31 cellular contexts compared by ENCODE assay signal in genomic region chr1:167270230-167270817, GRCh38. TPM values are rescaled to one million over a fixed set of nuclear protein-coding genes. Genes with fewer than 3 reads are reported as not detected.
DNase-seq lines count a peak whose midpoint lies in the region; ATAC-seq, FAIRE-seq and TF ChIP-seq lines count a peak whose summit lies in the region.
"Had no signal": no experiment of that assay in that cellular context is flagged by ENCODE, and none has a peak within 500 bp of the region (broad histone marks: within the 10 kb centered on the region; RNA-seq: fewer than 3 reads in every experiment).

No MANE protein-coding gene starts in this region.

- H3K23ac ChIP-seq in H1 (ENCODE audit: insufficient read length) (no peak overlapping the region), trophoblast cell (ENCODE audit: low read length) (no peak overlapping the region)

- H3K18ac ChIP-seq in H1 (ENCODE audit: extremely low read depth, low read length) (no peak overlapping the region), trophoblast cell (ENCODE audit: low read length) (no peak overlapping the region)

- no peak overlapping the region for H3K4me3 Mint-ChIP-seq in activated CD8-positive, alpha-beta T cell treated with anti-CD3 and anti-CD28 coated beads for 36 hours
- no peak overlapping the region for H3K4me3 Mint-ChIP-seq in activated CD8-positive, alpha-beta T cell treated with anti-CD3 and anti-CD28 coated beads, Interleukin-2, amount 10 ng/mL, durations not matched to agents 7 days and 5 days
- H3K4me3 Mint-ChIP-seq: neural crest cell, T-helper 17 cell had no signal

- intact Hi-C loops in activated CD8-positive, alpha-beta T cell treated with anti-CD3 and anti-CD28 coated beads for 36 hours (cut with micrococcal nuclease) = no loop called here
- intact Hi-C loops in OCI-LY7 (cut with micrococcal nuclease; ENCODE audit: unreplicated experiment) = no loop called here

- no peak overlapping the region for H4K12ac ChIP-seq in trophoblast cell (ENCODE audit: low read depth, low read length)

- H3K23me2 ChIP-seq in H1 (ENCODE audit: low read depth, low read length) = no peaks in the 10 kb centered on the region

- H2AK5ac ChIP-seq in H1 (ENCODE audit: low read depth, low read length) (no peak overlapping the region), trophoblast cell (ENCODE audit: low read length) (no peak overlapping the region)

- H3K27ac Mint-ChIP-seq in activated CD8-positive, alpha-beta T cell treated with anti-CD3 and anti-CD28 coated beads for 36 hours = peak overlapping the region; percentile 30
- no peak overlapping the region for H3K27ac Mint-ChIP-seq in activated CD8-positive, alpha-beta T cell treated with anti-CD3 and anti-CD28 coated beads, Interleukin-2, amount 10 ng/mL, durations not matched to agents 7 days and 5 days

- POLR2A ChIA-PET in activated CD8-positive, alpha-beta T cell treated with anti-CD3 and anti-CD28 coated beads for 36 hours (lab: Charles Lee) = interaction anchor here (0.7 to 1.2 kb wide), 3 partner anchors 17 to 368 kb away, joined by 3 to 5 read pairs (median 3); no protein-coding TSS in a partner anchor
- POLR2A ChIA-PET in activated CD8-positive, alpha-beta T cell treated with anti-CD3 and anti-CD28 coated beads, Interleukin-2, amount 10 ng/mL, durations not matched to agents 7 days and 5 days (lab: Charles Lee) = no interaction called here
- POLR2A ChIA-PET in OCI-LY7 (lab: Charles Lee) = interaction anchor here (0.6 to 2.0 kb wide), 7 partner anchors 16 to 1118 kb away, joined by 3 to 8 read pairs (median 3); no protein-coding TSS in a partner anchor
- POLR2A ChIA-PET in H1 (lab: Charles Lee; ENCODE audit: partially characterized antibody) = interaction anchor here (0.7 kb wide), 1 partner anchor 17 kb away, joined by 3 read pairs; no protein-coding TSS in a partner anchor

- no peak overlapping the region for H2BK20ac ChIP-seq in H1 (ENCODE audit: low read length)

- H4K8ac ChIP-seq in H1 (ENCODE audit: extremely low read depth, insufficient read depth, low read length) (no peak overlapping the region), trophoblast cell (ENCODE audit: low read depth, low read length) (no peak overlapping the region)

- no peak overlapping the region for H4K5ac ChIP-seq in H1 (ENCODE audit: insufficient read length, low read depth, low read length)

- H3K9me3 ChIP-seq in OCI-LY7 (ENCODE audit: low read length) (no peaks in the 10 kb centered on the region), H1 (ENCODE audit: insufficient read depth in 2 of 2, low read depth in 1 of 2, low read length in 1 of 2) (no peaks in the 10 kb centered on the region), skeletal muscle tissue (ENCODE audit: control insufficient read depth in 3 of 3, low read length in 3 of 3) (no peaks in the 10 kb centered on the region), trophoblast cell (ENCODE audit: insufficient read depth, low read depth, low read length) (peaks cover 2% of the 10 kb centered on the region)
- H3K9me3 ChIP-seq: A549, heart left ventricle, pancreas, SK-N-SH, stomach, tibial artery had no signal

- H2AFZ ChIP-seq in OCI-LY7 (ENCODE audit: low read length) (peak overlapping the region; percentile 46), H1 (ENCODE audit: low read length) (no peak overlapping the region), trophoblast cell (ENCODE audit: insufficient read depth, low read length, poor library complexity) (no peak overlapping the region)

- no peak overlapping the region for H2BK15ac ChIP-seq in H1 (ENCODE audit: low read length)

- H3K4me2 ChIP-seq in OCI-LY7 (ENCODE audit: low read length) (peak overlapping the region; percentile 4; the same call in 1 of the 2 replicates), H1 (ENCODE audit: insufficient read depth in 1 of 2, low read depth in 2 of 2, low read length in 2 of 2) (peak overlapping the region in 1 of 2 experiments; percentile 7; a peak in 1 of 4 replicates), trophoblast cell (ENCODE audit: low read length) (no peak overlapping the region)
- H3K4me2 ChIP-seq: A549, SK-N-SH had no signal

- ATAC-seq in activated CD8-positive, alpha-beta T cell treated with anti-CD3 and anti-CD28 coated beads for 36 hours = no peak
- no peak for ATAC-seq in activated CD8-positive, alpha-beta T cell treated with anti-CD3 and anti-CD28 coated beads, Interleukin-2, amount 10 ng/mL, durations not matched to agents 7 days and 5 days
- ATAC-seq in GM19324 (IDR thresholded peaks at IDR 0.05; ENCODE audit: low FRiP score, unreplicated experiment) = no peak
- ATAC-seq: esophagus mucosa, heart left ventricle, pancreas, T-helper 17 cell had no signal

- H3K9me2 ChIP-seq in OCI-LY7 (ENCODE audit: insufficient read depth, low read length) = no peaks in the 10 kb centered on the region
- H3K9me2 ChIP-seq: SK-N-SH had no signal

- no peak for TF ChIP-seq RAD21 in H1 (IDR thresholded peaks at IDR 0.05 in 1 of 2, conservative IDR thresholded peaks at IDR 0.05 in 1 of 2; ENCODE audit: low read depth in 2 of 2, low read length in 2 of 2)

- DNase-seq in activated CD8-positive, alpha-beta T cell treated with anti-CD3 and anti-CD28 coated beads for 36 hours = no peak
- no peak for DNase-seq in activated CD8-positive, alpha-beta T cell treated with anti-CD3 and anti-CD28 coated beads, Interleukin-2, amount 10 ng/mL, durations not matched to agents 7 days and 5 days
- DNase-seq in OCI-LY7 (ENCODE audit: low spot score) (no peak), H1 (ENCODE audit: low read depth in 1 of 2, low spot score in 2 of 2) (no peak), trophoblast cell (no peak), cerebellar cortex (ENCODE audit: low spot score) (no peak)
- DNase-seq: activated gamma-delta T cell treated with Interleukin-2 at 50 U/mL for 16 hours; activated T-cell treated with anti-CD3 and anti-CD28 coated beads, Interleukin-2, amount 50 U/mL, for 1 hour; DMS79 treated with DMSO at 0.1 percent for 48 hours; effector memory CD4-positive, alpha-beta T cell; foreskin fibroblast; GOT3; heart left ventricle; NCI-H1092; NCI-H1694 treated with DMSO at 0.1 percent for 48 hours; NCI-H2227 treated with DMSO at 0.1 percent for 48 hours; NCI-H748 treated with DMSO at 0.1 percent for 48 hours; pancreas; retina; SK-N-SH; stimulated activated CD4-positive, alpha-beta T cell treated with anti-CD3 and anti-CD28 coated beads, Interleukin-2, amount 100 ng/mL, for 24 hours; stomach; T-helper 17 cell; tibial artery had no signal

- H3K36me3 ChIP-seq in OCI-LY7 (ENCODE audit: insufficient read depth, low read length) = no peaks in the 10 kb centered on the region
- H3K36me3 ChIP-seq in H1 (ENCODE audit: control insufficient read depth in 2 of 4, insufficient read depth in 4 of 4, low read length in 3 of 4) = no peaks in the 10 kb centered on the region; a peak in 1 of 8 replicates
- no peaks in the 10 kb centered on the region for H3K36me3 ChIP-seq in skeletal muscle tissue (ENCODE audit: control insufficient read depth in 3 of 3, insufficient read depth in 3 of 3, low read length in 3 of 3)
- H3K36me3 ChIP-seq in trophoblast cell (ENCODE audit: control insufficient read depth in 1 of 2, insufficient read depth in 2 of 2, low read length in 2 of 2) = no peaks in the 10 kb centered on the region
- H3K36me3 ChIP-seq: heart left ventricle, pancreas, stomach, tibial artery had no signal

- H3K4me1 ChIP-seq in OCI-LY7 (ENCODE audit: insufficient read depth, low read length, poor library complexity, severe bottlenecking) (peaks cover 18% of the 10 kb centered on the region), H1 (replicated peaks in 1 of 4; ENCODE audit: control insufficient read depth in 3 of 4, insufficient read depth in 4 of 4, low read length in 3 of 4) (peaks cover 0 to 17% (median 11%) of the 10 kb centered on the region in 4 experiments; a peak in 5 of 7 replicates), skeletal muscle tissue (ENCODE audit: control insufficient read depth in 3 of 3, insufficient read depth in 3 of 3, low read length in 3 of 3) (peaks cover 12 to 17% (median 14%) of the 10 kb centered on the region in 3 donors), trophoblast cell (ENCODE audit: control insufficient read depth in 1 of 2, insufficient read depth in 2 of 2, low read length in 2 of 2) (peaks cover 0 to 2% of the 10 kb centered on the region in 2 experiments)
- H3K4me1 ChIP-seq: pancreas had no signal

- no TSS peak for BruUV-seq in OCI-LY7 (replicated peaks; lab: Mats Ljungman, UMichigan)

- H3K9ac ChIP-seq in H1 (replicated peaks in 1 of 4; ENCODE audit: extremely low read depth in 1 of 4, low read depth in 3 of 4, low read length in 3 of 4) = no peak overlapping the region
- H3K9ac ChIP-seq in skeletal muscle tissue (ENCODE audit: low read depth in 1 of 3, low read length in 3 of 3) = peak overlapping the region in 2 of 3 donors; percentile 1 to 24
- no peak overlapping the region for H3K9ac ChIP-seq in trophoblast cell (ENCODE audit: low read length)
- H3K9ac ChIP-seq: SK-N-SH had no signal

- H3K27ac ChIP-seq in OCI-LY7 (ENCODE audit: low read depth, low read length, poor library complexity, severe bottlenecking) (no peak overlapping the region), H1 (ENCODE audit: low read depth, low read length) (no peak overlapping the region), skeletal muscle tissue (ENCODE audit: low read depth, low read length) (no peak overlapping the region), trophoblast cell (ENCODE audit: low read depth, low read length) (no peak overlapping the region)
- H3K27ac ChIP-seq: A549, heart left ventricle, pancreas, stomach, tibial artery had no signal

- H3K79me2 ChIP-seq in OCI-LY7 (ENCODE audit: insufficient read depth, low read depth, low read length) = no peaks in the 10 kb centered on the region
- H3K79me2 ChIP-seq in H1 (ENCODE audit: control insufficient read depth in 1 of 2, insufficient read depth in 2 of 2, low read length in 2 of 2) = peaks cover 8 to 95% of the 10 kb centered on the region in 2 experiments; a peak in 3 of 4 replicates
- H3K79me2 ChIP-seq in trophoblast cell (ENCODE audit: control insufficient read depth, insufficient read depth, low read length, poor library complexity) = peaks cover 3% of the 10 kb centered on the region

- TF ChIP-seq EP300 in H1 (IDR thresholded peaks at IDR 0.05; ENCODE audit: borderline replicate concordance in 1 of 2, low read depth in 2 of 2, low read length in 2 of 2) = no peak

- H3K9me3 Mint-ChIP-seq in activated CD8-positive, alpha-beta T cell treated with anti-CD3 and anti-CD28 coated beads for 36 hours = no peaks in the 10 kb centered on the region
- no peaks in the 10 kb centered on the region for H3K9me3 Mint-ChIP-seq in activated CD8-positive, alpha-beta T cell treated with anti-CD3 and anti-CD28 coated beads, Interleukin-2, amount 10 ng/mL, durations not matched to agents 7 days and 5 days (ENCODE audit: insufficient read depth)
- H3K9me3 Mint-ChIP-seq: neural crest cell had no signal

- no peaks in the 10 kb centered on the region for H4K20me1 ChIP-seq in OCI-LY7 (ENCODE audit: insufficient read depth, low read length)
- peaks cover 1 to 8% of the 10 kb centered on the region in 2 experiments for H4K20me1 ChIP-seq in H1 (replicated peaks in 1 of 2; ENCODE audit: control insufficient read depth in 1 of 2, insufficient read depth in 2 of 2, low read length in 2 of 2)

- H3K56ac ChIP-seq in H1 (replicated peaks; ENCODE audit: insufficient read length, low read depth, low read length) = no peak overlapping the region

- no peaks in the 10 kb centered on the region for H3K27me3 Mint-ChIP-seq in activated CD8-positive, alpha-beta T cell treated with anti-CD3 and anti-CD28 coated beads for 36 hours
- H3K27me3 Mint-ChIP-seq in activated CD8-positive, alpha-beta T cell treated with anti-CD3 and anti-CD28 coated beads, Interleukin-2, amount 10 ng/mL, durations not matched to agents 7 days and 5 days (ENCODE audit: low read depth) = no peaks in the 10 kb centered on the region
- H3K27me3 Mint-ChIP-seq: T-helper 17 cell had no signal

- H3K4me3 ChIP-seq in OCI-LY7 (ENCODE audit: low read depth, low read length, poor library complexity, severe bottlenecking) = no peak overlapping the region
- H3K4me3 ChIP-seq in H1 (ENCODE audit: extremely low read depth in 1 of 4, insufficient read depth in 2 of 4, low read depth in 3 of 4, low read length in 4 of 4) = no peak overlapping the region
- H3K4me3 ChIP-seq in skeletal muscle tissue (ENCODE audit: low read length in 3 of 3) = no peak overlapping the region
- no peak overlapping the region for H3K4me3 ChIP-seq in trophoblast cell (ENCODE audit: low read depth, low read length)
- H3K4me3 ChIP-seq: A549, heart left ventricle, lung, pancreas, stomach, tibial artery had no signal

- FAIRE-seq in H1 (lab: Jason Lieb, UNC) = peak; percentile 32
- FAIRE-seq: A549, colon, pancreas had no signal

- H2BK120ac ChIP-seq in H1 (replicated peaks; ENCODE audit: low read depth, low read length) (no peak overlapping the region), trophoblast cell (ENCODE audit: insufficient read depth, low read length, poor library complexity) (no peak overlapping the region)

- peaks cover 35% of the 10 kb centered on the region for H3K4me1 Mint-ChIP-seq in activated CD8-positive, alpha-beta T cell treated with anti-CD3 and anti-CD28 coated beads for 36 hours (ENCODE audit: low read depth)
- H3K4me1 Mint-ChIP-seq in activated CD8-positive, alpha-beta T cell treated with anti-CD3 and anti-CD28 coated beads, Interleukin-2, amount 10 ng/mL, durations not matched to agents 7 days and 5 days (ENCODE audit: low read depth) = peaks cover 20% of the 10 kb centered on the region

- H3K79me1 ChIP-seq in H1 (ENCODE audit: low read depth, low read length) = peaks cover 5% of the 10 kb centered on the region
- peaks cover 2% of the 10 kb centered on the region for H3K79me1 ChIP-seq in trophoblast cell (ENCODE audit: low read length)

- H3K27me3 ChIP-seq in H1 (replicated peaks in 1 of 4; ENCODE audit: control insufficient read depth in 3 of 4, extremely low read depth in 1 of 4, insufficient read depth in 3 of 4, low read length in 3 of 4) (no peaks in the 10 kb centered on the region), skeletal muscle tissue (ENCODE audit: control insufficient read depth in 3 of 3, insufficient read depth in 3 of 3, low read length in 3 of 3) (no peaks in the 10 kb centered on the region), trophoblast cell (ENCODE audit: insufficient read depth, low read length) (no peaks in the 10 kb centered on the region)
- H3K27me3 ChIP-seq: heart left ventricle, pancreas, stomach, tibial artery had no signal

- H3K4ac ChIP-seq in H1 (replicated peaks; ENCODE audit: insufficient read length, low read depth, low read length) = no peak overlapping the region
- H3K4ac ChIP-seq in trophoblast cell (ENCODE audit: low read depth, low read length) = no peak overlapping the region

- H4K91ac ChIP-seq in H1 (replicated peaks; ENCODE audit: insufficient read length, low read length) = no peak overlapping the region
- no peak overlapping the region for H4K91ac ChIP-seq in trophoblast cell (ENCODE audit: low read depth, low read length)

- no peak overlapping the region for H2BK5ac ChIP-seq in H1 (ENCODE audit: low read depth, low read length)
- no peak overlapping the region for H2BK5ac ChIP-seq in trophoblast cell (ENCODE audit: low read depth, low read length, poor library complexity)

- CTCF ChIA-PET in activated CD8-positive, alpha-beta T cell treated with anti-CD3 and anti-CD28 coated beads for 36 hours (lab: Charles Lee) = interaction anchor here (1.2 to 3.4 kb wide), 3 partner anchors 123 to 263 kb away, joined by 3 to 18 read pairs (median 3); no protein-coding TSS in a partner anchor
- CTCF ChIA-PET in activated CD8-positive, alpha-beta T cell treated with anti-CD3 and anti-CD28 coated beads, Interleukin-2, amount 10 ng/mL, durations not matched to agents 7 days and 5 days (lab: Charles Lee) = interaction anchor here (0.5 to 4.3 kb wide), 6 partner anchors 50 to 290 kb away, joined by 3 to 40 read pairs (median 10); partner anchors contain the start of gene POU2F1
- CTCF ChIA-PET in OCI-LY7 (lab: Charles Lee; ENCODE audit: unreplicated experiment) (interaction anchor here (2.9 kb wide), 1 partner anchor 60 kb away, joined by 8 read pairs; no protein-coding TSS in a partner anchor), H1 (lab: Charles Lee; ENCODE audit: partially characterized antibody) (interaction anchor here (1.2 to 4.0 kb wide), 3 partner anchors 9 to 159 kb away, joined by 5 to 38 read pairs (median 9); no protein-coding TSS in a partner anchor)

- H2BK12ac ChIP-seq in H1 (ENCODE audit: low read depth, low read length) (no peak overlapping the region), trophoblast cell (ENCODE audit: low read length) (no peak overlapping the region)

- no peak for TF ChIP-seq POLR2A in H1 (IDR thresholded peaks at IDR 0.05; ENCODE audit: control extremely low read depth in 1 of 2, low read depth in 2 of 2, low read length in 2 of 2)

- no peak for TF ChIP-seq CTCF in activated CD8-positive, alpha-beta T cell treated with anti-CD3 and anti-CD28 coated beads for 36 hours (IDR thresholded peaks at IDR 0.05)
- TF ChIP-seq CTCF in OCI-LY7 (conservative IDR thresholded peaks at IDR 0.05; ENCODE audit: low read length) = peak; percentile 49
- no peak for TF ChIP-seq CTCF in H1 (IDR thresholded peaks at IDR 0.05; ENCODE audit: control extremely low read depth in 1 of 3, insufficient read depth in 1 of 3, low read depth in 1 of 3, low read length in 3 of 3)

- H3K14ac ChIP-seq in H1 (ENCODE audit: insufficient read length) (no peak overlapping the region), trophoblast cell (ENCODE audit: low read length) (no peak overlapping the region)

- no peaks in the 10 kb centered on the region for H3K36me3 Mint-ChIP-seq in activated CD8-positive, alpha-beta T cell treated with anti-CD3 and anti-CD28 coated beads for 36 hours (ENCODE audit: low read depth)
- H3K36me3 Mint-ChIP-seq in activated CD8-positive, alpha-beta T cell treated with anti-CD3 and anti-CD28 coated beads, Interleukin-2, amount 10 ng/mL, durations not matched to agents 7 days and 5 days (ENCODE audit: low read depth) = peaks cover 2% of the 10 kb centered on the region

RNA-seq across cellular contexts. Expression of gene POU2F1, which starts 49.6 kb away (rescaled TPM):
- total RNA-seq in activated CD8-positive, alpha-beta T cell treated with anti-CD3 and anti-CD28 coated beads for 36 hours = 10 to 100 TPM; 23.6 to 24.2 TPM
- 10 to 100 TPM; 22.7 to 23.3 TPM for total RNA-seq in activated CD8-positive, alpha-beta T cell treated with anti-CD3 and anti-CD28 coated beads, Interleukin-2, amount 10 ng/mL, durations not matched to agents 7 days and 5 days
- 18.7 and 21.2 TPM in 2 replicates for total RNA-seq in OCI-LY7 (2014; rRNA removed; shearing (Covaris generic))
- 52.3 and 53.4 TPM in 2 replicates for total RNA-seq in OCI-LY7 (2022)
- 55.1 and 57.2 TPM in 2 replicates for total RNA-seq in H1 (2021; fragmentation: NEBNext Ultra II Directional; extraction: Animal tissue kit (Norgen Biotek cat#: 25700))
- polyA plus RNA-seq in H1 (2011; rRNA removed) = 36.2 and 37.0 TPM in 2 replicates
- polyA plus RNA-seq in H1 (2011; cell fraction: cytosol; rRNA removed) = 24.6 TPM
- 87.2 TPM for polyA plus RNA-seq in H1 (2011; cell fraction: nucleus; rRNA removed)
- polyA plus RNA-seq in H1 (2012, experiment 1 of 2) = 15.4 to 21.5 TPM (median 17.3 TPM) in 4 replicates
- polyA plus RNA-seq in H1 (2012, experiment 2 of 2) = 1.7 TPM
- 26.5 TPM for polyA plus RNA-seq in H1 (2013, experiment 1 of 2)
- polyA plus RNA-seq in H1 (2013, experiment 2 of 2) = 21.6 TPM
- polyA minus RNA-seq in H1 (2011; rRNA and poly(A)+ RNA removed) = 151 and 160 TPM in 2 replicates
- 30.0 TPM for polyA minus RNA-seq in H1 (2011; cell fraction: cytosol; rRNA and poly(A)+ RNA removed)
- polyA minus RNA-seq in H1 (2011; cell fraction: nucleus; rRNA and poly(A)+ RNA removed) = 113 TPM
- 11.5 TPM for total RNA-seq in skeletal muscle tissue
- 28.6 and 29.4 TPM in 2 replicates for polyA plus RNA-seq in trophoblast cell (2013)

Comparison
In these comparisons a context has a peak if more than half of its experiments do, and no peak if none do; other contexts are left out.
1. H3K9ac ChIP-seq: peak in skeletal muscle tissue (2 of 3); none in H1 (0 of 4) and trophoblast cell (single experiment).